In the genomic region with DNA sequence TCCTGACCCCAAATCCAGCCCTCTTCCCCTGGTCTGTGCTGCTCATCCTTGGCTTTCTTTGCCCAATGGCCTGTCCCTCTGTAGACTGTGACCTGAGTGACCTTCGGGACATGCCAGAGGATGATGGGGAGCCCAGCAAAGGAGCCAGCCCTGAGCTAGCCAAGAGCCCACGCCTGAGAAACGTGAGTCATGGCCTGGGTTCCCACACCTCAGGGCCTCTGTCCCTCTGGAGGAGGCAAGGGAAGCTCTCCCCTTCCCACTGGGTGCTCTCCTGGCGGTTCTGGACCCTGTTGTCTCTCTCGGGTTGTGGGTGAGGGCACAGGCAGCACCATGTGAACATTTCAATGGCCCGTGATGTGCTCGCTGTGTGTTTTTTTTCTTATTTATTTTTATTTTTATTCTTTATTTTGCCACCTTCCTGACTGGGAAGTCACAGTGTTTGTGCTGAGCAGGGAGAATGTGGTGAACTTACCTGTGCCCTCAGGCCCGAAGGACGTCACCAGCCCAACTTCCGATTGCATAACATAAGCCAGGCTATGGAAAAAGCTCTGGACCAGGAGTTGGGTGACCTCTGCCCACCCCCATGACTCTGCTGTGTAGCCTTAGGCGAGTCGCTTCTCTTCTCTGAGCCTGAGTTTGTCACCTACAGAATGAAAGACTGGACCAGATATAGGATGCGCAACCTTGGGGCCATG, we compare ENCODE assay signal across 12 cellular contexts. TPM values are rescaled to one million over a fixed set of nuclear protein-coding genes. Genes with fewer than 3 reads are reported as not detected.
A peak's percentile ranks its signal among the peaks of the same experiment; 100 is the strongest.
DNase-seq lines count a peak whose midpoint lies in the region; ATAC-seq and TF ChIP-seq lines count a peak whose summit lies in the region.
"Had no signal": no experiment of that assay in that cellular context is flagged by ENCODE, and none has a peak within 500 bp of the region (broad histone marks: within the 10 kb centered on the region; RNA-seq: fewer than 3 reads in every experiment).

No MANE protein-coding gene starts in this region.

- TF ChIP-seq CTCF in endothelial cell (IDR thresholded peaks at IDR 0.05; ENCODE audit: unreplicated experiment) (no peak), GM23338 (conservative IDR thresholded peaks at IDR 0.05; ENCODE audit: low read depth in 2 of 2) (no peak)

- no peak overlapping the region for H2BK12ac ChIP-seq in neuronal stem cell (ENCODE audit: low read length)

- no peak overlapping the region for H3K14ac ChIP-seq in neuronal stem cell (ENCODE audit: low read length)

- H3K9ac ChIP-seq in neuronal stem cell (ENCODE audit: low read depth, low read length, poor library complexity) = no peak overlapping the region

- no peak overlapping the region for H2BK120ac ChIP-seq in neuronal stem cell (ENCODE audit: low read depth, low read length)

- intact Hi-C loops in right cardiac atrium (cut with DNase I) (no loop called here), Right ventricle myocardium inferior (cut with DNase I) (loop anchor here (5.0 kb wide), 1 partner anchor 46 kb away; a partner anchor contains a TSS)
- intact Hi-C loops in activated CD4-positive, alpha-beta memory T cell treated with anti-CD3 and anti-CD28 coated beads for 36 hours (cut with micrococcal nuclease) = no loop called here

- H3K18ac ChIP-seq in neuronal stem cell (ENCODE audit: low read length) = peak overlapping the region; percentile 61

- H3K4me3 ChIP-seq in right cardiac atrium (ENCODE audit: low read length) (no peak overlapping the region), neuronal stem cell (ENCODE audit: low read length in 2 of 2) (no peak overlapping the region), GM23338 (no peak overlapping the region)
- H3K4me3 ChIP-seq: A549 had no signal

- no peak overlapping the region for H4K8ac ChIP-seq in neuronal stem cell (ENCODE audit: low read depth, low read length)

- 87% methylated on average over 13 of the region's 13 CpGs for WGBS in right cardiac atrium
- WGBS in neuronal stem cell (ENCODE audit: extremely low coverage in 2 of 2, insufficient read length in 2 of 2, insufficient replicate concordance in 1 of 2), 2 donors = no CpG with 5 or more reads among the region's 13 CpGs

- H2BK15ac ChIP-seq in neuronal stem cell (ENCODE audit: low read length) = no peak overlapping the region

- H3K27me3 Mint-ChIP-seq in endothelial cell (ENCODE audit: unreplicated experiment) (peaks cover 15% of the 10 kb centered on the region), GM23338 (ENCODE audit: insufficient read depth, low read depth, poor library complexity) (peaks cover 2% of the 10 kb centered on the region), T-cell (no peaks in the 10 kb centered on the region)
- peaks cover 3% of the 10 kb centered on the region for H3K27me3 Mint-ChIP-seq in activated CD4-positive, alpha-beta memory T cell treated with anti-CD3 and anti-CD28 coated beads for 36 hours

- CTCF ChIA-PET in activated CD4-positive, alpha-beta memory T cell treated with anti-CD3 and anti-CD28 coated beads for 36 hours (lab: Charles Lee) = interaction anchor here (0.8 to 1.8 kb wide), 2 partner anchors 10 to 71 kb away, joined by 3 to 5 read pairs; no protein-coding TSS in a partner anchor
- CTCF ChIA-PET in T-cell (lab: Charles Lee) = interaction anchor here in 1 of 2 donors (1.9 kb wide), 1 partner anchor 71 kb away, joined by 5 read pairs; no protein-coding TSS in a partner anchor

- POLR2A ChIA-PET in activated CD4-positive, alpha-beta memory T cell treated with anti-CD3 and anti-CD28 coated beads for 36 hours (lab: Charles Lee) = no interaction called here
- POLR2A ChIA-PET in T-cell (lab: Charles Lee) = no interaction called here

- no peak overlapping the region for H3K4ac ChIP-seq in neuronal stem cell (ENCODE audit: low read length)

- H3K79me1 ChIP-seq in neuronal stem cell (ENCODE audit: low read depth, low read length) = peaks cover 2% of the 10 kb centered on the region

- H3K9me3 ChIP-seq in right cardiac atrium (ENCODE audit: control insufficient read depth, low read length) = no peaks in the 10 kb centered on the region
- H3K9me3 ChIP-seq in neuronal stem cell (replicated peaks in 1 of 2; ENCODE audit: control insufficient read depth in 2 of 2, insufficient read depth in 1 of 2, low read depth in 1 of 2, low read length in 2 of 2) = no peaks in the 10 kb centered on the region
- H3K9me3 ChIP-seq: A549, BE2C had no signal

- peaks cover 21% of the 10 kb centered on the region for H3K4me1 ChIP-seq in right cardiac atrium (ENCODE audit: control insufficient read depth, insufficient read depth, low read length)
- H3K4me1 ChIP-seq in neuronal stem cell (ENCODE audit: control insufficient read depth in 2 of 2, insufficient read depth in 1 of 2, low read depth in 1 of 2, low read length in 2 of 2) = peaks cover 0 to 6% of the 10 kb centered on the region in 2 donors
- H3K4me1 ChIP-seq in GM23338 (ENCODE audit: insufficient read depth) = no peaks in the 10 kb centered on the region
- H3K4me1 ChIP-seq: A549, BE2C had no signal

- H3K9me3 Mint-ChIP-seq in endothelial cell (ENCODE audit: unreplicated experiment) = no peaks in the 10 kb centered on the region
- no peaks in the 10 kb centered on the region for H3K9me3 Mint-ChIP-seq in activated CD4-positive, alpha-beta memory T cell treated with anti-CD3 and anti-CD28 coated beads for 36 hours
- H3K9me3 Mint-ChIP-seq in GM23338 = no peaks in the 10 kb centered on the region
- H3K9me3 Mint-ChIP-seq in T-cell = no peaks in the 10 kb centered on the region
- H3K9me3 Mint-ChIP-seq: CD4-positive, CD25-positive, alpha-beta regulatory T cell had no signal

- H3K4me3 Mint-ChIP-seq in endothelial cell (ENCODE audit: unreplicated experiment) (peak overlapping the region; percentile 56), GM23338 (no peak overlapping the region), T-cell (no peak overlapping the region)
- H3K4me3 Mint-ChIP-seq in activated CD4-positive, alpha-beta memory T cell treated with anti-CD3 and anti-CD28 coated beads for 36 hours = no peak overlapping the region
- H3K4me3 Mint-ChIP-seq: CD4-positive, CD25-positive, alpha-beta regulatory T cell had no signal

- H3K4me2 ChIP-seq in neuronal stem cell (ENCODE audit: insufficient read depth, low read length, poor library complexity, severe bottlenecking) (no peak overlapping the region), GM23338 (no peak overlapping the region)
- H3K4me2 ChIP-seq: A549 had no signal

- no peaks in the 10 kb centered on the region for H3K9me2 ChIP-seq in GM23338 (ENCODE audit: insufficient read depth)

- H3K36me3 ChIP-seq in neuronal stem cell (replicated peaks in 1 of 2; ENCODE audit: control insufficient read depth in 2 of 2, insufficient read depth in 2 of 2, low read length in 2 of 2) = no peaks in the 10 kb centered on the region
- no peaks in the 10 kb centered on the region for H3K36me3 ChIP-seq in GM23338 (ENCODE audit: insufficient read depth)
- H3K36me3 ChIP-seq: BE2C had no signal

- no peak overlapping the region for H2BK5ac ChIP-seq in neuronal stem cell (ENCODE audit: low read length)

- H3K27ac ChIP-seq in right cardiac atrium (ENCODE audit: low read length) (peak overlapping the region; percentile 59), neuronal stem cell (replicated peaks; ENCODE audit: low read length) (no peak overlapping the region), GM23338 (ENCODE audit: low read depth) (no peak overlapping the region)
- H3K27ac ChIP-seq: A549, HL-60 had no signal

- H2AFZ ChIP-seq in neuronal stem cell (ENCODE audit: low read length) (no peak overlapping the region), GM23338 (no peak overlapping the region)

- H2AK5ac ChIP-seq in neuronal stem cell (ENCODE audit: low read depth, low read length) = peak overlapping the region; percentile 66

- H3K4me1 Mint-ChIP-seq in endothelial cell (ENCODE audit: unreplicated experiment) (peaks cover 83% of the 10 kb centered on the region), GM23338 (peaks cover 5% of the 10 kb centered on the region), T-cell (peaks cover 30 to 33% (median 32%) of the 10 kb centered on the region in 3 donors)
- H3K4me1 Mint-ChIP-seq in activated CD4-positive, alpha-beta memory T cell treated with anti-CD3 and anti-CD28 coated beads for 36 hours (ENCODE audit: low read depth) = peaks cover 4% of the 10 kb centered on the region

- H3K27ac Mint-ChIP-seq in endothelial cell (ENCODE audit: unreplicated experiment) = peak overlapping the region; percentile 42
- H3K27ac Mint-ChIP-seq in activated CD4-positive, alpha-beta memory T cell treated with anti-CD3 and anti-CD28 coated beads for 36 hours = no peak overlapping the region
- no peak overlapping the region for H3K27ac Mint-ChIP-seq in GM23338
- H3K27ac Mint-ChIP-seq in T-cell = no peak overlapping the region
- H3K27ac Mint-ChIP-seq: CD4-positive, CD25-positive, alpha-beta regulatory T cell had no signal

- no peak for DNase-seq in right cardiac atrium
- DNase-seq in Right ventricle myocardium inferior (ENCODE audit: missing footprints) = no peak
- no peak for DNase-seq in endothelial cell (ENCODE audit: low spot score)
- DNase-seq in neuronal stem cell (ENCODE audit: low spot score) = no peak
- DNase-seq in activated CD4-positive, alpha-beta memory T cell treated with anti-CD3 and anti-CD28 coated beads for 36 hours = no peak
- no peak for DNase-seq in GM23338 (ENCODE audit: low spot score)
- no peak for DNase-seq in T-cell
- DNase-seq: BE2C; CD4-positive, CD25-positive, alpha-beta regulatory T cell; DMS53 had no signal

- no peaks in the 10 kb centered on the region for H3K27me3 ChIP-seq in right cardiac atrium (ENCODE audit: control insufficient read depth, insufficient read depth)
- peaks cover 0 to 39% (median 0%) of the 10 kb centered on the region in 3 experiments for H3K27me3 ChIP-seq in neuronal stem cell (ENCODE audit: control insufficient read depth in 3 of 3, insufficient read depth in 3 of 3, low read depth in 1 of 3, low read length in 3 of 3)
- no peaks in the 10 kb centered on the region for H3K27me3 ChIP-seq in GM23338 (ENCODE audit: insufficient read depth)
- H3K27me3 ChIP-seq: BE2C had no signal

- H4K20me1 ChIP-seq in GM23338 (replicated peaks; ENCODE audit: insufficient read depth) = no peaks in the 10 kb centered on the region

- H3K36me3 Mint-ChIP-seq in endothelial cell (ENCODE audit: low read depth, unreplicated experiment) = peaks cover 54% of the 10 kb centered on the region
- no peaks in the 10 kb centered on the region for H3K36me3 Mint-ChIP-seq in activated CD4-positive, alpha-beta memory T cell treated with anti-CD3 and anti-CD28 coated beads for 36 hours
- H3K36me3 Mint-ChIP-seq in GM23338 (ENCODE audit: low read depth) = no peaks in the 10 kb centered on the region
- H3K36me3 Mint-ChIP-seq in T-cell = no peaks in the 10 kb centered on the region
- H3K36me3 Mint-ChIP-seq: CD4-positive, CD25-positive, alpha-beta regulatory T cell had no signal

- H3K23ac ChIP-seq in neuronal stem cell (ENCODE audit: low read depth, low read length, poor library complexity) = no peak overlapping the region

- H3K79me2 ChIP-seq in GM23338 (replicated peaks; ENCODE audit: insufficient read depth) = no peaks in the 10 kb centered on the region

- no peak overlapping the region for H4K91ac ChIP-seq in neuronal stem cell (ENCODE audit: low read depth, low read length, poor library complexity)

- ATAC-seq in right cardiac atrium = no peak
- ATAC-seq in Right ventricle myocardium inferior = no peak
- no peak for ATAC-seq in GM23338
- ATAC-seq in T-cell (replicated peaks in 1 of 4) = no peak
- ATAC-seq: A549 had no signal

- no peaks in the 10 kb centered on the region for H3F3A ChIP-seq in GM23338 (replicated peaks; ENCODE audit: low read depth)

RNA-seq across cellular contexts. Expression of a gene that starts 29.5 kb away (rescaled TPM):
- total RNA-seq in right cardiac atrium (10 to 100 TPM; 36.9 to 59.7 (median 42.7) TPM), Right ventricle myocardium inferior (46.9 TPM), endothelial cell (ENCODE audit: unreplicated experiment) (393 TPM), T-cell (under 1 TPM; 0.20 to 0.99 (median 0.50) TPM)
- polyA plus RNA-seq in right cardiac atrium (26.2 TPM), GM23338 (2016; fragmentation: Nextera tagmentation; extraction: Ambion mirVana) (2.8 and 3.2 TPM in 2 replicates)
- 0.29 TPM for polyA plus RNA-seq in neuronal stem cell (2013, experiment 1 of 2)
- polyA plus RNA-seq in neuronal stem cell (2013, experiment 2 of 2) = 0.19 TPM
- not detected for total RNA-seq in activated CD4-positive, alpha-beta memory T cell treated with anti-CD3 and anti-CD28 coated beads for 36 hours
- total RNA-seq in GM23338 (2014; rRNA removed; shearing (Covaris generic)) = 4.7 and 5.7 TPM in 2 replicates
- total RNA-seq: CD4-positive, CD25-positive, alpha-beta regulatory T cell had no signal

RNA-seq across cellular contexts. Expression of a gene that starts 44.1 kb away (rescaled TPM):
- 10 to 100 TPM in 1 of 4 donors, 1 to 10 TPM in 3; 9.1 to 11.3 (median 9.4) TPM for total RNA-seq in right cardiac atrium
- polyA plus RNA-seq in right cardiac atrium = 4.8 TPM
- 11.6 TPM for total RNA-seq in Right ventricle myocardium inferior
- 51.1 TPM for total RNA-seq in endothelial cell (ENCODE audit: unreplicated experiment)
- polyA plus RNA-seq in neuronal stem cell (2013, experiment 1 of 2) = 11.4 TPM
- 11.3 TPM for polyA plus RNA-seq in neuronal stem cell (2013, experiment 2 of 2)
- total RNA-seq in activated CD4-positive, alpha-beta memory T cell treated with anti-CD3 and anti-CD28 coated beads for 36 hours = 10 to 100 TPM; 32.9 to 37.2 TPM
- total RNA-seq in GM23338 (2014; rRNA removed; shearing (Covaris generic)) = 58.8 and 62.2 TPM in 2 replicates
- 15.5 and 20.2 TPM in 2 replicates for polyA plus RNA-seq in GM23338 (2016; fragmentation: Nextera tagmentation; extraction: Ambion mirVana)
- 10 to 100 TPM; 14.2 to 38.7 (median 31.5) TPM for total RNA-seq in T-cell

RNA-seq across cellular contexts. Expression of a gene that starts 56.6 kb away (rescaled TPM):
- total RNA-seq in right cardiac atrium = 1 to 10 TPM; 4.7 to 7.0 (median 6.2) TPM
- 3.7 TPM for polyA plus RNA-seq in right cardiac atrium
- total RNA-seq in Right ventricle myocardium inferior = 2.7 TPM
- 18.3 TPM for total RNA-seq in endothelial cell (ENCODE audit: unreplicated experiment)
- 16.0 TPM for polyA plus RNA-seq in neuronal stem cell (2013, experiment 1 of 2)
- 16.3 TPM for polyA plus RNA-seq in neuronal stem cell (2013, experiment 2 of 2)
- 10 to 100 TPM; 21.8 to 24.0 TPM for total RNA-seq in activated CD4-positive, alpha-beta memory T cell treated with anti-CD3 and anti-CD28 coated beads for 36 hours
- 10.6 and 14.7 TPM in 2 replicates for total RNA-seq in GM23338 (2014; rRNA removed; shearing (Covaris generic))
- 5.9 and 6.7 TPM in 2 replicates for polyA plus RNA-seq in GM23338 (2016; fragmentation: Nextera tagmentation; extraction: Ambion mirVana)
- total RNA-seq in T-cell = 10 to 100 TPM; 26.9 to 40.2 (median 35.0) TPM
